Comparison of ENCODE assay signal across 15 cellular contexts in the genomic region with DNA sequence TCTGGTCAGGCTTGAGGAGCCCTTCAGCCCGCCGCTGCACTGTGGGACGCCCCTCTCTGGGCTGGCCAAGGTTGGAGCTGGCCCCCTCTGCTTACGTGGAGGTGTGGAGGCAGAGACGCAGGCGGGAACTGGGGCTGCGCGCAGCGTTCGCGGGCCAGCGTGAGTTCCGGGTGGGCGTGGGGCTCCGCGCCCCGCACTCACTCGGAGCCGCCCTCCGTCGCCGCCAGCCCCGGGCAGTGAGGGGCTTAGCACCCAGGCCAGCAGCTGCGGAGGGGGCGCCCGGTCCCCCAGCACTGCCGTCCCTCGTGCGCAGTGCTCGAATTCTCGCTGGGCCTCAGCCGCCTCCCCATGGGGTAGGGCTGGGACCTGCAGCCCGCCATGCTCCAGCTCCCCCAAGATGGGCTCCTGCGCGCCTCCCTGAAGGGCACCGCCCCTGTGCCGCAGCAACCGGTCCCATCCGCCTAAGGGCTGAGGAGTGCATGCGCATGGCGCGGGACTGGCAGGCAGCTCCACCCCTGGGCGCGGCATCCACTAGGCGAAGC.
DNase-seq lines count a peak whose midpoint lies in the region; ATAC-seq and TF ChIP-seq lines count a peak whose summit lies in the region.
"Had no signal": no experiment of that assay in that cellular context is flagged by ENCODE, and none has a peak within 500 bp of the region (broad histone marks: within the 10 kb centered on the region; RNA-seq: fewer than 3 reads in every experiment).

No MANE protein-coding gene starts in this region.

- H3K36me3 ChIP-seq in cardiac muscle cell (no peaks in the 10 kb centered on the region), brain microvascular endothelial cell (replicated peaks) (no peaks in the 10 kb centered on the region), mucosa of descending colon (ENCODE audit: low read depth) (no peaks in the 10 kb centered on the region), upper lobe of right lung (no peaks in the 10 kb centered on the region)
- H3K36me3 ChIP-seq: left lung had no signal

- H3K4me3 ChIP-seq in cardiac muscle cell (peak overlapping the region; percentile 3), brain microvascular endothelial cell (ENCODE audit: low read depth, low read length) (peak overlapping the region; percentile 15), mucosa of descending colon (no peak overlapping the region), upper lobe of right lung (no peak overlapping the region)
- H3K4me3 ChIP-seq: left lung, PC-9 had no signal

- H3K27ac ChIP-seq in cardiac muscle cell = no peak overlapping the region
- no peak overlapping the region for H3K27ac ChIP-seq in brain microvascular endothelial cell
- H3K27ac ChIP-seq in upper lobe of right lung = no peak overlapping the region
- H3K27ac ChIP-seq: left lung, PC-9 had no signal

- no peak for ATAC-seq in Right ventricle myocardium superior (ENCODE audit: poor library complexity)
- ATAC-seq in mucosa of descending colon = peak; percentile 24
- peak; percentile 64 for ATAC-seq in upper lobe of right lung
- ATAC-seq: left lung had no signal

- no peaks in the 10 kb centered on the region for H3K9me3 ChIP-seq in cardiac muscle cell (ENCODE audit: low read depth)
- H3K9me3 ChIP-seq in mucosa of descending colon = peaks cover 25% of the 10 kb centered on the region
- H3K9me3 ChIP-seq in upper lobe of right lung = no peaks in the 10 kb centered on the region

- no peaks in the 10 kb centered on the region for H3K27me3 ChIP-seq in cardiac muscle cell
- no peaks in the 10 kb centered on the region for H3K27me3 ChIP-seq in brain microvascular endothelial cell (replicated peaks)
- no peaks in the 10 kb centered on the region for H3K27me3 ChIP-seq in upper lobe of right lung
- H3K27me3 ChIP-seq: left lung had no signal

- DNase-seq in cardiac muscle cell (ENCODE audit: low read depth in 1 of 2, low spot score in 1 of 2) = peak in 1 of 2 donors; percentile 4
- no peak for DNase-seq in Right ventricle myocardium superior
- DNase-seq in brain microvascular endothelial cell = no peak
- no peak for DNase-seq in mucosa of descending colon
- DNase-seq in upper lobe of right lung = peak; percentile 62
- no peak for DNase-seq in NCI-H510A (lab: John Stamatoyannopoulos, UW)
- no peak for DNase-seq in OCI-M2 (lab: John Stamatoyannopoulos, UW; ENCODE audit: unreplicated experiment)
- DNase-seq in mucosa of gallbladder (ENCODE audit: low spot score) = no peak
- DNase-seq: activated CD4-positive, alpha-beta T cell treated with anti-CD3 and anti-CD28 coated beads for 4 hours; CD8-positive, alpha-beta memory T cell; NCI-H1930; NCI-H524 treated with DMSO at 0.1 percent for 48 hours; PC-9; T1000 had no signal

- H3K4me1 ChIP-seq in cardiac muscle cell (ENCODE audit: low read depth) (no peaks in the 10 kb centered on the region), mucosa of descending colon (ENCODE audit: low read depth) (no peaks in the 10 kb centered on the region), upper lobe of right lung (no peaks in the 10 kb centered on the region)
- H3K4me1 ChIP-seq: left lung had no signal

- TF ChIP-seq CTCF in cardiac muscle cell (IDR thresholded peaks at IDR 0.05; ENCODE audit: low read depth, low read length) (no peak), brain microvascular endothelial cell (IDR thresholded peaks at IDR 0.05; ENCODE audit: low read depth, low read length, missing control alignments) (no peak), mucosa of descending colon (IDR thresholded peaks at IDR 0.05) (no peak), upper lobe of right lung (IDR thresholded peaks at IDR 0.05) (no peak)

- intact Hi-C loops in Right ventricle myocardium superior (cut with DNase I) = no loop called here
- intact Hi-C loops in mucosa of descending colon (cut with DNase I, micrococcal nuclease) = no loop called here
- intact Hi-C loops in upper lobe of right lung (cut with DNase I) = no loop called here

- in situ Hi-C loops in brain microvascular endothelial cell (cut with HindIII; ENCODE audit: low pct_ligation_motif_present, low sequenced_read_pairs) = no loop called here

Comparison
In these comparisons a context has a peak if more than half of its experiments do, and no peak if none do; other contexts are left out.
1. H3K4me3 ChIP-seq: peak in cardiac muscle cell (single experiment) and brain microvascular endothelial cell (single experiment); none in mucosa of descending colon (single experiment) and upper lobe of right lung (single experiment).